8 cellular contexts compared by ENCODE assay signal in the genomic region with DNA sequence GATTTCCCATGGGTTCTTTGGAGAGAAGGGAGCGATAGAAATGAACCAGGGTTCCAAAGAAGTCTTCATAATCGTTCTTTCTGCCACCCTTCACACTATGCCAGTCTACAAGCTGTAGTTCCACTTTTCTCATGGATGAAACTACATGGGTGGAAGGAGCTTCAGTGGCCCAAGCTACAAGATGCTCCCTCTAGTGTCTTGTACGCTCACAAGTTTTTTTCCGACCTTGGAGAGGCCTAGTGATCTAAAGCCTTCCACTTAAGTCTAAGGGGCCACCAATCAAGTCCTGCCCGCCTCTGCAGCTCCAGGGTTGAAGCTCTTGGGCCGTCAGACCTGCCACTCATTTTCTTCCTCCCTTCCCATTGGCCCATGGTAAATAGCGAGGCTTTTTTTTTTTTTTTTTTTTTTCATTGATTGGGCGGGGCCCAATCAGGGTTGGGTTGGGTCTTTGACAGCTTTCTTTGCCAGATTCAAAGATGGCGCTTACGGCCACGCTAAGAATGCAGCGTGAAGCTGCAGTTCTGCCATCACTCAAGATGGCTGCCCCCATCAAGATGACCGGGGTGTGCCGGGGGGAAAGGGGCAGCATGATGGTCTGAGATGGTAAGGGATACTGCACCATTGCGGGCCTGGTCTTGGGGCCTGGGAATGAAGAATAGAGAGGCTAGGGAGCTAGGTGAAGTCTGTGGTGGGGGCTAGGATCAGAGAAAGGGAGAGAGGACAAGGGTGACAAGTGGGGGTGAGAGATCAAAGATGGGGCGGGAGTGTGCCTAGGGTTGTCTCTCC. TPM values are rescaled to one million over a fixed set of nuclear protein-coding genes. Genes with fewer than 3 reads are reported as not detected.
A peak's percentile ranks its signal among the peaks of the same experiment; 100 is the strongest.
DNase-seq lines count a peak whose midpoint lies in the region; ATAC-seq, FAIRE-seq and TF ChIP-seq lines count a peak whose summit lies in the region.

A gene (plus strand): TSS at position 527 of the 786 bp plus-strand sequence. CDS start 430 bp downstream, outside the sequence.

- H3K27ac ChIP-seq in hepatocyte: peak within 1 kb of the TSS; percentile 86

- peak within 1 kb of the TSS; percentile 50 for H3K4me3 ChIP-seq in hepatocyte

- H3K79me2 ChIP-seq in hepatocyte: peaks cover 4% of the 10 kb centered on the region

- DNase-seq in GM18507 (ENCODE audit: extremely low spot score, insufficient read length, low read depth) (peak; percentile 87), NCI-H1930 (lab: John Stamatoyannopoulos, UW) (peak; percentile 84 to 91), T-helper 22 cell (ENCODE audit: low read depth) (peak; percentile 88), astrocyte of the hippocampus (ENCODE audit: low read depth, low spot score) (peak; percentile 98), hepatocyte (ENCODE audit: low spot score) (peak; percentile 96), renal cortical epithelial cell (ENCODE audit: low read depth) (peak; percentile 99), cortex of kidney (lab: John Stamatoyannopoulos, UW) (no peak)

- TF ChIP-seq CTCF in hepatocyte (IDR thresholded peaks at IDR 0.05; ENCODE audit: poor library complexity): peak; percentile 55

- no peaks in the 10 kb centered on the region for H3K36me3 ChIP-seq in hepatocyte (replicated peaks; ENCODE audit: insufficient read depth, low read depth)

- peak within 1 kb of the TSS; percentile 79 for H3K4me2 ChIP-seq in hepatocyte

- H3K9me3 ChIP-seq in hepatocyte (ENCODE audit: low read depth): no peaks in the 10 kb centered on the region

- FAIRE-seq in GM18507 (lab: Jason Lieb, UNC): peak; percentile 99

- peak; percentile 86 for ATAC-seq in HG02973 (IDR thresholded peaks at IDR 0.05; ENCODE audit: unreplicated experiment)

- no peaks in the 10 kb centered on the region for H3K9me2 ChIP-seq in hepatocyte (replicated peaks; ENCODE audit: insufficient read depth)

- peak within 1 kb of the TSS; percentile 58 for H2AFZ ChIP-seq in hepatocyte

- WGBS in hepatocyte (ENCODE audit: low lambda C conversion rate, missing lambda C conversion rate): 11% methylated on average over 16 of the region's 16 CpGs

- no peaks in the 10 kb centered on the region for H3K27me3 ChIP-seq in hepatocyte

- H3K4me1 ChIP-seq in hepatocyte (ENCODE audit: insufficient read depth): peaks cover 10% of the 10 kb centered on the region

- H4K20me1 ChIP-seq in hepatocyte (ENCODE audit: insufficient read depth, poor library complexity, severe bottlenecking): no peaks in the 10 kb centered on the region

RNA-seq across cellular contexts. Expression of the gene that starts here (rescaled TPM):
- total RNA-seq in hepatocyte (11.4 and 15.7 TPM in 2 replicates), renal cortical epithelial cell (16.5 and 17.4 TPM in 2 replicates)
- 14.5 and 15.7 TPM in 2 replicates for polyA plus RNA-seq in hepatocyte
